10 cellular contexts compared by ENCODE assay signal in genomic region chr9:34627716-34628655, GRCh38. TPM values are rescaled to one million over a fixed set of nuclear protein-coding genes. Genes with fewer than 3 reads are reported as not detected.
DNase-seq lines count a peak whose midpoint lies in the region; ATAC-seq and FAIRE-seq lines count a peak whose summit lies in the region.
"Had no signal": no experiment of that assay in that cellular context is flagged by ENCODE, and none has a peak within 500 bp of the region (broad histone marks: within the 10 kb centered on the region; RNA-seq: fewer than 3 reads in every experiment).

No MANE protein-coding gene starts in this region.

- no peaks in the 10 kb centered on the region for H3K9me3 ChIP-seq in iPS-15b (ENCODE audit: control insufficient read depth, insufficient read depth, low read length)
- no peaks in the 10 kb centered on the region for H3K9me3 ChIP-seq in skeletal muscle tissue (ENCODE audit: control insufficient read depth in 3 of 3, low read length in 3 of 3)

- H3K27ac Mint-ChIP-seq in activated CD4-positive, alpha-beta T cell treated with anti-CD3 and anti-CD28 coated beads for 36 hours = peak overlapping the region; percentile 15
- H3K27ac Mint-ChIP-seq in activated T-helper 1 cell treated with anti-CD3 and anti-CD28 coated beads, Interleukin-12 subunit alpha, Interleukin-12 subunit beta, Interleukin-2, Interleukin-4 antibody, amounts not matched to agents 30 ng/mL and 10 ng/mL and 1 ng/mL, durations not matched to agents 14 hours and 24 hours and 36 hours = peak overlapping the region; percentile 26

- peaks cover 46% of the 10 kb centered on the region for H3K27me3 Mint-ChIP-seq in activated CD4-positive, alpha-beta T cell treated with anti-CD3 and anti-CD28 coated beads for 36 hours
- peaks cover 63% of the 10 kb centered on the region for H3K27me3 Mint-ChIP-seq in activated T-helper 1 cell treated with anti-CD3 and anti-CD28 coated beads, Interleukin-12 subunit alpha, Interleukin-12 subunit beta, Interleukin-2, Interleukin-4 antibody, amounts not matched to agents 30 ng/mL and 10 ng/mL and 1 ng/mL, durations not matched to agents 14 hours and 24 hours and 36 hours (ENCODE audit: insufficient read depth)

- no peak for FAIRE-seq in frontal cortex (lab: Jason Lieb, UNC)
- FAIRE-seq: RCC 7860 had no signal

- POLR2A ChIA-PET in activated CD4-positive, alpha-beta T cell treated with anti-CD3 and anti-CD28 coated beads for 36 hours (lab: Charles Lee) = interaction anchor here (1.0 kb wide), 1 partner anchor 8 kb away, joined by 6 read pairs; no protein-coding TSS in a partner anchor

- H3K36me3 Mint-ChIP-seq in activated CD4-positive, alpha-beta T cell treated with anti-CD3 and anti-CD28 coated beads for 36 hours (ENCODE audit: low read depth) = no peaks in the 10 kb centered on the region
- H3K36me3 Mint-ChIP-seq in activated T-helper 1 cell treated with anti-CD3 and anti-CD28 coated beads, Interleukin-12 subunit alpha, Interleukin-12 subunit beta, Interleukin-2, Interleukin-4 antibody, amounts not matched to agents 30 ng/mL and 10 ng/mL and 1 ng/mL, durations not matched to agents 14 hours and 24 hours and 36 hours (ENCODE audit: low read depth) = peaks cover 13% of the 10 kb centered on the region

- H3K9ac ChIP-seq in iPS-15b (ENCODE audit: low read depth, low read length) = no peak overlapping the region
- no peak overlapping the region for H3K9ac ChIP-seq in skeletal muscle tissue (ENCODE audit: low read depth in 1 of 3, low read length in 3 of 3)

- H3K27me3 ChIP-seq in iPS-15b (ENCODE audit: control insufficient read depth, insufficient read depth, low read length) = peaks cover 92% of the 10 kb centered on the region
- peaks cover 70 to 72% (median 72%) of the 10 kb centered on the region in 3 donors for H3K27me3 ChIP-seq in skeletal muscle tissue (ENCODE audit: control insufficient read depth in 3 of 3, insufficient read depth in 3 of 3, low read length in 3 of 3)

- no peak for ATAC-seq in activated CD4-positive, alpha-beta T cell treated with anti-CD3 and anti-CD28 coated beads for 36 hours

- H3K4me1 ChIP-seq in iPS-15b (ENCODE audit: control insufficient read depth, insufficient read depth, low read length) (peaks cover 2% of the 10 kb centered on the region), skeletal muscle tissue (ENCODE audit: control insufficient read depth in 3 of 3, insufficient read depth in 3 of 3, low read length in 3 of 3) (peaks cover 10 to 17% (median 16%) of the 10 kb centered on the region in 3 donors)

- no peak for DNase-seq in activated CD4-positive, alpha-beta T cell treated with anti-CD3 and anti-CD28 coated beads for 36 hours
- no peak for DNase-seq in activated CD4-positive, alpha-beta T cell treated with anti-CD3 and anti-CD28 coated beads, Interleukin-2, amount 50 U/mL, for 48 hours
- no peak for DNase-seq in activated T-helper 1 cell treated with anti-CD3 and anti-CD28 coated beads, Interleukin-12 subunit alpha, Interleukin-12 subunit beta, Interleukin-2, Interleukin-4 antibody, amounts not matched to agents 30 ng/mL and 10 ng/mL and 1 ng/mL, durations not matched to agents 14 hours and 24 hours and 36 hours (ENCODE audit: low spot score)
- DNase-seq in frontal cortex (ENCODE audit: low spot score in 2 of 2) (no peak), DMS153 treated with DMSO at 0.1 percent for 48 hours (lab: John Stamatoyannopoulos, UW; ENCODE audit: unreplicated experiment) (no peak)
- DNase-seq in activated CD4-positive, CD25-positive, alpha-beta regulatory T cell treated with anti-CD3 and anti-CD28 coated beads, Interleukin-2, amount 50 U/mL, for 72 hours = no peak
- DNase-seq: ACHN had no signal

- no peak overlapping the region for H3K27ac ChIP-seq in skeletal muscle tissue (ENCODE audit: low read depth, low read length)

- H3K4me3 ChIP-seq in iPS-15b (ENCODE audit: low read depth, low read length) (peak overlapping the region; percentile 48), skeletal muscle tissue (ENCODE audit: low read length in 3 of 3) (peak overlapping the region; percentile 18 to 59 (median 58))

- H3K4me3 Mint-ChIP-seq in activated CD4-positive, alpha-beta T cell treated with anti-CD3 and anti-CD28 coated beads for 36 hours = peak overlapping the region; percentile 62
- peak overlapping the region; percentile 80 for H3K4me3 Mint-ChIP-seq in activated T-helper 1 cell treated with anti-CD3 and anti-CD28 coated beads, Interleukin-12 subunit alpha, Interleukin-12 subunit beta, Interleukin-2, Interleukin-4 antibody, amounts not matched to agents 30 ng/mL and 10 ng/mL and 1 ng/mL, durations not matched to agents 14 hours and 24 hours and 36 hours

- CTCF ChIA-PET in activated CD4-positive, alpha-beta T cell treated with anti-CD3 and anti-CD28 coated beads for 36 hours (lab: Charles Lee) = interaction anchor here (0.6 to 2.6 kb wide), 4 partner anchors 8 to 244 kb away, joined by 3 to 9 read pairs (median 6); partner anchors contain the start of genes DCTN3 and GALT

- intact Hi-C loops in activated CD4-positive, alpha-beta T cell treated with anti-CD3 and anti-CD28 coated beads for 36 hours (cut with DNase I, micrococcal nuclease) = no loop called here
- intact Hi-C loops in activated T-helper 1 cell treated with anti-CD3 and anti-CD28 coated beads, Interleukin-12 subunit alpha, Interleukin-12 subunit beta, Interleukin-2, Interleukin-4 antibody, amounts not matched to agents 30 ng/mL and 10 ng/mL and 1 ng/mL, durations not matched to agents 14 hours and 24 hours and 36 hours (cut with micrococcal nuclease) = no loop called here

- H3K36me3 ChIP-seq in iPS-15b (ENCODE audit: control insufficient read depth, insufficient read depth, low read length) (no peaks in the 10 kb centered on the region), skeletal muscle tissue (ENCODE audit: control insufficient read depth in 3 of 3, insufficient read depth in 3 of 3, low read length in 3 of 3) (no peaks in the 10 kb centered on the region)

- H3K4me1 Mint-ChIP-seq in activated CD4-positive, alpha-beta T cell treated with anti-CD3 and anti-CD28 coated beads for 36 hours = peaks cover 21% of the 10 kb centered on the region
- H3K4me1 Mint-ChIP-seq in activated T-helper 1 cell treated with anti-CD3 and anti-CD28 coated beads, Interleukin-12 subunit alpha, Interleukin-12 subunit beta, Interleukin-2, Interleukin-4 antibody, amounts not matched to agents 30 ng/mL and 10 ng/mL and 1 ng/mL, durations not matched to agents 14 hours and 24 hours and 36 hours (ENCODE audit: low read depth) = peaks cover 18% of the 10 kb centered on the region

- no peaks in the 10 kb centered on the region for H3K9me3 Mint-ChIP-seq in activated CD4-positive, alpha-beta T cell treated with anti-CD3 and anti-CD28 coated beads for 36 hours (ENCODE audit: low read depth)
- H3K9me3 Mint-ChIP-seq in activated T-helper 1 cell treated with anti-CD3 and anti-CD28 coated beads, Interleukin-12 subunit alpha, Interleukin-12 subunit beta, Interleukin-2, Interleukin-4 antibody, amounts not matched to agents 30 ng/mL and 10 ng/mL and 1 ng/mL, durations not matched to agents 14 hours and 24 hours and 36 hours = no peaks in the 10 kb centered on the region

RNA-seq across cellular contexts. Expression of gene ARID3C, which starts 0.9 kb away (rescaled TPM):
- total RNA-seq in activated CD4-positive, alpha-beta T cell treated with anti-CD3 and anti-CD28 coated beads for 36 hours = under 1 TPM; 0.66 to 0.76 TPM
- total RNA-seq in activated T-helper 1 cell treated with anti-CD3 and anti-CD28 coated beads, Interleukin-12 subunit alpha, Interleukin-12 subunit beta, Interleukin-2, Interleukin-4 antibody, amounts not matched to agents 30 ng/mL and 10 ng/mL and 1 ng/mL, durations not matched to agents 14 hours and 24 hours and 36 hours = 0.23 TPM in 1 of 2 replicates, not detected in the other
- total RNA-seq in skeletal muscle tissue (not detected), frontal cortex (0.82 TPM)

RNA-seq across cellular contexts. Expression of gene DCTN3, which starts 7.7 kb away (rescaled TPM):
- total RNA-seq in activated CD4-positive, alpha-beta T cell treated with anti-CD3 and anti-CD28 coated beads for 36 hours = 10 to 100 TPM; 65.9 to 68.4 TPM
- total RNA-seq in activated T-helper 1 cell treated with anti-CD3 and anti-CD28 coated beads, Interleukin-12 subunit alpha, Interleukin-12 subunit beta, Interleukin-2, Interleukin-4 antibody, amounts not matched to agents 30 ng/mL and 10 ng/mL and 1 ng/mL, durations not matched to agents 14 hours and 24 hours and 36 hours = 59.3 and 62.2 TPM in 2 replicates
- total RNA-seq in skeletal muscle tissue = 67.8 TPM
- total RNA-seq in frontal cortex = 165 TPM

RNA-seq across cellular contexts. Expression of gene SIGMAR1, which starts 9.6 kb away (rescaled TPM):
- 10 to 100 TPM; 63.6 to 68.0 TPM for total RNA-seq in activated CD4-positive, alpha-beta T cell treated with anti-CD3 and anti-CD28 coated beads for 36 hours
- 128 and 130 TPM in 2 replicates for total RNA-seq in activated T-helper 1 cell treated with anti-CD3 and anti-CD28 coated beads, Interleukin-12 subunit alpha, Interleukin-12 subunit beta, Interleukin-2, Interleukin-4 antibody, amounts not matched to agents 30 ng/mL and 10 ng/mL and 1 ng/mL, durations not matched to agents 14 hours and 24 hours and 36 hours
- total RNA-seq in skeletal muscle tissue = 14.1 TPM
- total RNA-seq in frontal cortex = 20.8 TPM

RNA-seq across cellular contexts. Expression of gene RPP25L, which starts 16.1 kb away (rescaled TPM):
- total RNA-seq in activated CD4-positive, alpha-beta T cell treated with anti-CD3 and anti-CD28 coated beads for 36 hours = 10 to 100 TPM; 29.3 to 35.2 TPM
- 37.5 and 40.2 TPM in 2 replicates for total RNA-seq in activated T-helper 1 cell treated with anti-CD3 and anti-CD28 coated beads, Interleukin-12 subunit alpha, Interleukin-12 subunit beta, Interleukin-2, Interleukin-4 antibody, amounts not matched to agents 30 ng/mL and 10 ng/mL and 1 ng/mL, durations not matched to agents 14 hours and 24 hours and 36 hours
- total RNA-seq in skeletal muscle tissue (25.6 TPM), frontal cortex (6.1 TPM)

RNA-seq across cellular contexts. Expression of gene GALT, which starts 18.5 kb away (rescaled TPM):
- 10 to 100 TPM; 45.1 to 53.9 TPM for total RNA-seq in activated CD4-positive, alpha-beta T cell treated with anti-CD3 and anti-CD28 coated beads for 36 hours
- total RNA-seq in activated T-helper 1 cell treated with anti-CD3 and anti-CD28 coated beads, Interleukin-12 subunit alpha, Interleukin-12 subunit beta, Interleukin-2, Interleukin-4 antibody, amounts not matched to agents 30 ng/mL and 10 ng/mL and 1 ng/mL, durations not matched to agents 14 hours and 24 hours and 36 hours = 72.0 and 73.7 TPM in 2 replicates
- total RNA-seq in skeletal muscle tissue (23.0 TPM), frontal cortex (29.3 TPM)
